Comparison of ENCODE assay signal across 18 cellular contexts in the genomic region with DNA sequence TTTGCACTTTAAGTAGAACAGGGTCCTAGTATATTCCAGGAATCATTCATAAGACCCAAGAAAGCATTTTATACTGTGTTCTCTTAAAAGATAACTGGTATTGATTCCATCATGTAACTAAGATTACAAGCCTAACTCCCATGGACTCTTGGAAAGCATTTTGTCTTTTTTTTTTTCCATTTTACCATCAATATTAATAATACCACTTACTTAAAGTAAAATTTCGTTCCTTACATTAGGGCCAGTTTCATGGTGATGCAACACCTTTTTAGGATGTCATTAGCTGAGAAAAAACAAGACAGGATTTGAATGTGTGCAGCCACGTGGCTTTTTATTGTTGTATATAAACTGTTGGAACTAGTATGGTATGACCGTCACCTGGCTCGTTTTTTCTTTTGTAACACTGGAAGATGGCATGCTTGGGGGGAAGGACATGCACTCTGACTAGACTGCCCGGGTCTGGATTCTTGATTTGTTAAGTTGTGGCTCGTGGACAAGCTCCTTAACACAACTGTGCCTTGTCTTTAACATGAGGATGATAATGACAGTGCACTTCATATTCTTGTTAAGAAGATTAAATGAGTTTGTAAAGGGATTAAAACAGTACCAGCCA. TPM values are rescaled to one million over a fixed set of nuclear protein-coding genes. Genes with fewer than 3 reads are reported as not detected.
DNase-seq lines count a peak whose midpoint lies in the region; ATAC-seq and TF ChIP-seq lines count a peak whose summit lies in the region.
"Had no signal": no experiment of that assay in that cellular context is flagged by ENCODE, and none has a peak within 500 bp of the region (broad histone marks: within the 10 kb centered on the region; RNA-seq: fewer than 3 reads in every experiment).

No MANE protein-coding gene starts in this region.

- peaks cover 0 to 8% (median 4%) of the 10 kb centered on the region in 3 donors for H3K36me3 Mint-ChIP-seq in naive thymus-derived CD8-positive, alpha-beta T cell
- H3K36me3 Mint-ChIP-seq: CD8-positive, alpha-beta T cell had no signal

- peaks cover 89% of the 10 kb centered on the region for H4K20me1 ChIP-seq in smooth muscle cell (ENCODE audit: low read depth)

- WGBS in smooth muscle cell (ENCODE audit: low lambda C conversion rate) = 64% methylated on average over 6 of the region's 6 CpGs

- intact Hi-C loops in Right ventricle myocardium superior (cut with DNase I) = no loop called here
- intact Hi-C loops in left cardiac atrium (cut with DNase I) = no loop called here

- no peak for TF ChIP-seq CTCF in smooth muscle cell (IDR thresholded peaks at IDR 0.05; ENCODE audit: borderline replicate concordance, insufficient read depth, poor library complexity, severe bottlenecking)

- no peaks in the 10 kb centered on the region for H3K36me3 ChIP-seq in smooth muscle cell (ENCODE audit: low read depth)
- H3K36me3 ChIP-seq: pancreas, spleen had no signal

- no peaks in the 10 kb centered on the region for H3K4me1 ChIP-seq in smooth muscle cell (ENCODE audit: low read depth)

- H3K79me2 ChIP-seq in smooth muscle cell (ENCODE audit: low read depth) = peaks cover 93% of the 10 kb centered on the region

- H3F3A ChIP-seq in smooth muscle cell (ENCODE audit: low read depth) = no peaks in the 10 kb centered on the region

- peak overlapping the region; percentile 8 for H3K4me3 ChIP-seq in smooth muscle cell
- H3K4me3 ChIP-seq: coronary artery, pancreas, spleen had no signal

- peaks cover 0 to 12% (median 1%) of the 10 kb centered on the region in 9 donors for H3K9me3 Mint-ChIP-seq in naive thymus-derived CD8-positive, alpha-beta T cell
- H3K9me3 Mint-ChIP-seq: activated T-helper 17 cell treated with anti-CD3 and anti-CD28 coated beads, Interleukin-2, amount 50 U/mL, for 72 hours had no signal

- H3K27ac ChIP-seq in epithelial cell of prostate (peak overlapping the region; percentile 72), smooth muscle cell (ENCODE audit: low read depth) (no peak overlapping the region)
- H3K27ac ChIP-seq: coronary artery, pancreas, spleen had no signal

- peaks cover 0 to 2% (median 0%) of the 10 kb centered on the region in 4 donors for H3K4me1 Mint-ChIP-seq in naive thymus-derived CD8-positive, alpha-beta T cell
- H3K4me1 Mint-ChIP-seq: activated T-helper 17 cell treated with anti-CD3 and anti-CD28 coated beads, Interleukin-2, amount 50 U/mL, for 72 hours had no signal

- H3K9me3 ChIP-seq in smooth muscle cell (replicated peaks; ENCODE audit: low read depth) = peaks cover 5% of the 10 kb centered on the region
- H3K9me3 ChIP-seq: pancreas had no signal

- no peak overlapping the region for H3K9ac ChIP-seq in smooth muscle cell (ENCODE audit: low read depth)

- no peaks in the 10 kb centered on the region for H3K27me3 Mint-ChIP-seq in naive thymus-derived CD8-positive, alpha-beta T cell
- H3K27me3 Mint-ChIP-seq: activated T-helper 17 cell treated with anti-CD3 and anti-CD28 coated beads, Interleukin-2, amount 50 U/mL, for 72 hours had no signal

- no peak overlapping the region for H3K4me3 Mint-ChIP-seq in naive thymus-derived CD8-positive, alpha-beta T cell
- H3K4me3 Mint-ChIP-seq: activated T-helper 17 cell treated with anti-CD3 and anti-CD28 coated beads, Interleukin-2, amount 50 U/mL, for 72 hours; CD8-positive, alpha-beta T cell had no signal

- H3K27ac Mint-ChIP-seq in naive thymus-derived CD8-positive, alpha-beta T cell = no peak overlapping the region
- H3K27ac Mint-ChIP-seq: activated T-helper 17 cell treated with anti-CD3 and anti-CD28 coated beads, Interleukin-2, amount 50 U/mL, for 72 hours; CD8-positive, alpha-beta T cell had no signal

- POLR2A ChIA-PET in naive thymus-derived CD8-positive, alpha-beta T cell (lab: Charles Lee) = no interaction called here

- peak; percentile 42 for ATAC-seq in Right ventricle myocardium superior (ENCODE audit: poor library complexity)
- ATAC-seq in left cardiac atrium = no peak
- ATAC-seq in naive thymus-derived CD8-positive, alpha-beta T cell = no peak
- ATAC-seq: activated T-helper 17 cell treated with anti-CD3 and anti-CD28 coated beads, Interleukin-2, amount 50 U/mL, for 72 hours; CD8-positive, alpha-beta T cell; stimulated activated naive CD8-positive, alpha-beta T cell treated with anti-CD3 and anti-CD28 coated beads, Interleukin-15, Interleukin-2, amounts not matched to agents 100 U/mL and 50 U/mL, for 24 hours had no signal

- H3K27me3 ChIP-seq in smooth muscle cell (ENCODE audit: low read depth) = no peaks in the 10 kb centered on the region
- H3K27me3 ChIP-seq: pancreas, spleen had no signal

- H2AFZ ChIP-seq in smooth muscle cell (ENCODE audit: low read depth) = no peak overlapping the region

- no peak for DNase-seq in Right ventricle myocardium superior
- no peak for DNase-seq in left cardiac atrium
- peak; percentile 74 for DNase-seq in OCI-M1 (lab: John Stamatoyannopoulos, UW)
- peak; percentile 5 for DNase-seq in epithelial cell of prostate (ENCODE audit: low read depth, low spot score)
- no peak for DNase-seq in smooth muscle cell (lab: John Stamatoyannopoulos, UW; ENCODE audit: unreplicated experiment)
- no peak for DNase-seq in glomerular visceral epithelial cell (ENCODE audit: extremely low spot score)
- no peak for DNase-seq in globus pallidus (ENCODE audit: low spot score)
- DNase-seq in naive thymus-derived CD8-positive, alpha-beta T cell = no peak
- DNase-seq: amygdala; CD8-positive, alpha-beta T cell; HCEC 1CT; NCI-H1092; NCI-H2227 treated with DMSO at 0.1 percent for 48 hours; pancreas; spleen; stimulated activated naive CD8-positive, alpha-beta T cell treated with anti-CD3 and anti-CD28 coated beads, Interleukin-15, Interleukin-2, amounts not matched to agents 100 U/mL and 50 U/mL, for 24 hours had no signal

- H3K4me2 ChIP-seq in smooth muscle cell = peak overlapping the region; percentile 8

RNA-seq across cellular contexts. Expression of a gene that starts 42.1 kb away (rescaled TPM):
- total RNA-seq in Right ventricle myocardium superior (52.3 TPM), left cardiac atrium (10 to 100 TPM; 44.7 to 57.9 TPM), smooth muscle cell (59.1 and 66.0 TPM in 2 replicates)
- polyA plus RNA-seq in smooth muscle cell = 8.9 and 11.8 TPM in 2 replicates
- total RNA-seq in naive thymus-derived CD8-positive, alpha-beta T cell = 10 to 100 TPM; 47.1 to 49.6 TPM
- polyA plus RNA-seq in naive thymus-derived CD8-positive, alpha-beta T cell = 1 to 10 TPM; 1.7 to 7.0 (median 5.0) TPM

Comparison
In these comparisons a context has a peak if more than half of its experiments do, and no peak if none do; other contexts are left out.
1. DNase-seq: peak in OCI-M1 (single experiment) and epithelial cell of prostate (single experiment); none in Right ventricle myocardium superior (single experiment), left cardiac atrium (single experiment), smooth muscle cell (single experiment), glomerular visceral epithelial cell (single experiment), globus pallidus (single experiment) and naive thymus-derived CD8-positive, alpha-beta T cell (0 of 10).